ENCODE assay signal across 8 cellular contexts in genomic region chr20:49508435-49509199, GRCh38. TPM values are rescaled to one million over a fixed set of nuclear protein-coding genes. Genes with fewer than 3 reads are reported as not detected.
A peak's percentile ranks its signal among the peaks of the same experiment; 100 is the strongest.
DNase-seq lines count a peak whose midpoint lies in the region; ATAC-seq and TF ChIP-seq lines count a peak whose summit lies in the region.

No MANE protein-coding gene starts in this region.

- H3K36me3 ChIP-seq in SJCRH30: no peaks in the 10 kb centered on the region
- no peaks in the 10 kb centered on the region for H3K36me3 ChIP-seq in osteoblast (ENCODE audit: insufficient read depth, low read length)

- peaks cover 1% of the 10 kb centered on the region; the same call in 1 of the 2 replicates for H3K27me3 ChIP-seq in SJCRH30
- peaks cover 33% of the 10 kb centered on the region for H3K27me3 ChIP-seq in osteoblast (ENCODE audit: insufficient read depth, low read length)

- no peaks in the 10 kb centered on the region for H4K20me1 ChIP-seq in osteoblast (ENCODE audit: insufficient read depth, low read length)

- H3K9me3 ChIP-seq in SJCRH30 (replicated peaks): no peaks in the 10 kb centered on the region
- no peaks in the 10 kb centered on the region for H3K9me3 ChIP-seq in osteoblast (ENCODE audit: low read depth, low read length)

- H2AFZ ChIP-seq in osteoblast (ENCODE audit: low read length): no peak overlapping the region

- CTCF ChIA-PET in activated CD8-positive, alpha-beta memory T cell treated with anti-CD3 and anti-CD28 coated beads, Interleukin-2, amount 10 ng/mL, durations not matched to agents 7 days and 5 days (lab: Charles Lee): interaction anchor here (0.7 to 2.9 kb wide), 16 partner anchors 11 to 188 kb away, joined by 3 to 17 read pairs (median 4); no protein-coding TSS in a partner anchor

- no peak overlapping the region for H3K4me3 ChIP-seq in SJCRH30
- no peak overlapping the region for H3K4me3 ChIP-seq in osteoblast (ENCODE audit: insufficient read depth, low read length)

- H3K4me1 ChIP-seq in SJCRH30 (peaks cover 36% of the 10 kb centered on the region), osteoblast (ENCODE audit: insufficient read depth, low read length) (peaks cover 17% of the 10 kb centered on the region)

- peak; percentile 71 for TF ChIP-seq CTCF in osteoblast (IDR thresholded peaks at IDR 0.05; ENCODE audit: extremely low read depth, low read depth, low read length)

- H3K27ac ChIP-seq in SJCRH30: no peak overlapping the region
- H3K27ac ChIP-seq in osteoblast (ENCODE audit: low read depth, low read length): no peak overlapping the region

- H3K4me2 ChIP-seq in osteoblast (ENCODE audit: insufficient read depth, low read length): no peak overlapping the region

- H3K27me3 Mint-ChIP-seq in activated CD8-positive, alpha-beta memory T cell treated with anti-CD3 and anti-CD28 coated beads, Interleukin-2, amount 10 ng/mL, durations not matched to agents 7 days and 5 days: peaks cover 46% of the 10 kb centered on the region

- no peaks in the 10 kb centered on the region for H3K79me2 ChIP-seq in osteoblast (ENCODE audit: insufficient read depth, low read length)

- H3K4me3 Mint-ChIP-seq in activated CD8-positive, alpha-beta memory T cell treated with anti-CD3 and anti-CD28 coated beads, Interleukin-2, amount 10 ng/mL, durations not matched to agents 7 days and 5 days: no peak overlapping the region

- TF ChIP-seq POLR2A in erythroblast (IDR thresholded peaks at IDR 0.05; ENCODE audit: low read length): no peak

- ATAC-seq in activated CD8-positive, alpha-beta memory T cell treated with anti-CD3 and anti-CD28 coated beads, Interleukin-2, amount 10 ng/mL, durations not matched to agents 7 days and 5 days: peak; percentile 58
- no peak for ATAC-seq in GM21723 (IDR thresholded peaks at IDR 0.05; ENCODE audit: unreplicated experiment)

- H3K36me3 Mint-ChIP-seq in activated CD8-positive, alpha-beta memory T cell treated with anti-CD3 and anti-CD28 coated beads, Interleukin-2, amount 10 ng/mL, durations not matched to agents 7 days and 5 days: no peaks in the 10 kb centered on the region

- peaks cover 7% of the 10 kb centered on the region for H3K4me1 Mint-ChIP-seq in activated CD8-positive, alpha-beta memory T cell treated with anti-CD3 and anti-CD28 coated beads, Interleukin-2, amount 10 ng/mL, durations not matched to agents 7 days and 5 days

- H3K27ac Mint-ChIP-seq in activated CD8-positive, alpha-beta memory T cell treated with anti-CD3 and anti-CD28 coated beads, Interleukin-2, amount 10 ng/mL, durations not matched to agents 7 days and 5 days: no peak overlapping the region

- no peaks in the 10 kb centered on the region for H3K9me3 Mint-ChIP-seq in activated CD8-positive, alpha-beta memory T cell treated with anti-CD3 and anti-CD28 coated beads, Interleukin-2, amount 10 ng/mL, durations not matched to agents 7 days and 5 days (ENCODE audit: low read depth)

- DNase-seq in activated CD8-positive, alpha-beta memory T cell treated with anti-CD3 and anti-CD28 coated beads, Interleukin-2, amount 10 ng/mL, durations not matched to agents 7 days and 5 days: no peak
- DNase-seq in activated CD8-positive, alpha-beta memory T cell treated with anti-CD3 and anti-CD28 coated beads, Interleukin-2, amount 50 U/mL, for 4 hours: no peak
- DNase-seq in NCI-H1092 (lab: John Stamatoyannopoulos, UW): peak; percentile 18
- peak; percentile 61 to 87 for DNase-seq in SJCRH30
- peak; percentile 33 to 52 for DNase-seq in erythroblast (lab: John Stamatoyannopoulos, UW)
- peak; percentile 93 for DNase-seq in osteoblast (ENCODE audit: insufficient read length, low spot score, missing footprints)
- no peak for DNase-seq in occipital lobe (lab: John Stamatoyannopoulos, UW)

RNA-seq across cellular contexts. Expression of gene KCNB1, which starts 26.1 kb away (rescaled TPM):
- total RNA-seq in activated CD8-positive, alpha-beta memory T cell treated with anti-CD3 and anti-CD28 coated beads, Interleukin-2, amount 10 ng/mL, durations not matched to agents 7 days and 5 days: under 1 TPM in 1 of 2 experiments, not detected in 1; 0.05 TPM
- 0.10 and 0.30 TPM in 2 replicates for total RNA-seq in SJCRH30 (2014; rRNA removed; shearing (Covaris generic))
- total RNA-seq in osteoblast (under 0.01 TPM in 2 replicates), occipital lobe (5.8 TPM)

RNA-seq across cellular contexts. Expression of gene PTGIS, which starts 59.3 kb away (rescaled TPM):
- total RNA-seq in activated CD8-positive, alpha-beta memory T cell treated with anti-CD3 and anti-CD28 coated beads, Interleukin-2, amount 10 ng/mL, durations not matched to agents 7 days and 5 days: 10 to 100 TPM in 1 of 2 experiments, 1 to 10 TPM in 1; 3.8 to 15.1 TPM
- 0.28 and 0.56 TPM in 2 replicates for total RNA-seq in SJCRH30 (2014; rRNA removed; shearing (Covaris generic))
- 33.6 and 89.8 TPM in 2 replicates for total RNA-seq in osteoblast
- 10.8 TPM for total RNA-seq in occipital lobe

Comparison
In these comparisons a context has a peak if more than half of its experiments do, and no peak if none do; other contexts are left out.
1. DNase-seq: peak in NCI-H1092 (single experiment), SJCRH30 (2 of 2), erythroblast (2 of 2) and osteoblast (single experiment); none in activated CD8-positive, alpha-beta memory T cell treated with anti-CD3 and anti-CD28 coated beads, Interleukin-2, amount 10 ng/mL, durations not matched to agents 7 days and 5 days (single experiment), activated CD8-positive, alpha-beta memory T cell treated with anti-CD3 and anti-CD28 coated beads, Interleukin-2, amount 50 U/mL, for 4 hours (single experiment) and occipital lobe (single experiment).